In genomic region chr22:39646614-39647210, GRCh38 we compare ENCODE assay signal across 13 cellular contexts.
"Had no signal": no experiment of that assay in that cellular context is flagged by ENCODE, and none has a peak within 500 bp of the region (broad histone marks: within the 10 kb centered on the region; RNA-seq: fewer than 3 reads in every experiment).

No MANE protein-coding gene starts in this region.

- H3K27ac ChIP-seq: epithelial cell of prostate, sigmoid colon, spleen, thoracic aorta, uterus had no signal

- H3K36me3 ChIP-seq: sigmoid colon, spleen, thoracic aorta, uterus had no signal

- DNase-seq: activated CD4-positive, alpha-beta T cell treated with anti-CD3 and anti-CD28 coated beads, Interleukin-2, amount 50 U/mL, for 48 hours; activated CD4-positive, CD25-positive, alpha-beta regulatory T cell treated with anti-CD3 and anti-CD28 coated beads, Interleukin-2, amount 50 U/mL, for 72 hours; activated naive CD4-positive, alpha-beta T cell treated with anti-CD3 and anti-CD28 coated beads, Interleukin-2, amount 50 U/mL, for 16 hours; foreskin melanocyte; kidney glomerular epithelial cell; sigmoid colon; spleen; T-helper 9 cell; uterus had no signal

- H3K9me3 ChIP-seq: sigmoid colon, spleen, thoracic aorta, uterus had no signal

- H3K4me3 ChIP-seq: sigmoid colon, spleen, thoracic aorta, uterus had no signal

- H3K4me1 ChIP-seq: sigmoid colon, spleen, uterus had no signal

- H3K27me3 ChIP-seq: uterus had no signal

- FAIRE-seq: astrocyte, bronchial epithelial cell had no signal
